Comparison of ENCODE assay signal across 14 cellular contexts in genomic region chr12:111777345-111778045, GRCh38. TPM values are rescaled to one million over a fixed set of nuclear protein-coding genes. Genes with fewer than 3 reads are reported as not detected.
DNase-seq lines count a peak whose midpoint lies in the region; ATAC-seq, FAIRE-seq and TF ChIP-seq lines count a peak whose summit lies in the region.
"Had no signal": no experiment of that assay in that cellular context is flagged by ENCODE, and none has a peak within 500 bp of the region (broad histone marks: within the 10 kb centered on the region; RNA-seq: fewer than 3 reads in every experiment).

No MANE protein-coding gene starts in this region.

- H4K20me1 ChIP-seq in GM12878 (ENCODE audit: control insufficient read depth, insufficient read depth) (no peaks in the 10 kb centered on the region), HepG2 (ENCODE audit: insufficient read depth, low read length) (peaks cover 7% of the 10 kb centered on the region; the same call in 1 of the 2 replicates)

- peaks cover 0 to 5% of the 10 kb centered on the region in 2 donors for H3K36me3 Mint-ChIP-seq in stimulated activated naive B cell treated with anti-CD40 and anti-IgM and Interleukin-4, amounts not matched to agents 10 μg/mL and 1 μg/mL and 100 μg/mL, for 72 hours
- no peaks in the 10 kb centered on the region for H3K36me3 Mint-ChIP-seq in activated naive CD4-positive, alpha-beta T cell treated with anti-CD3 and anti-CD28 coated beads for 36 hours (ENCODE audit: low read depth)

- H3K9ac ChIP-seq in GM12878 (ENCODE audit: control insufficient read depth, insufficient read depth, low read length) (no peak overlapping the region), HepG2 (ENCODE audit: insufficient read depth, low read depth, low read length) (no peak overlapping the region)

- H3K4me3 Mint-ChIP-seq in stimulated activated naive B cell treated with anti-CD40 and anti-IgM and Interleukin-4, amounts not matched to agents 10 μg/mL and 1 μg/mL and 100 μg/mL, for 72 hours = no peak overlapping the region
- H3K4me3 Mint-ChIP-seq in activated naive CD4-positive, alpha-beta T cell treated with anti-CD3 and anti-CD28 coated beads for 36 hours = no peak overlapping the region
- H3K4me3 Mint-ChIP-seq: mesothelial cell of epicardium had no signal

- H3K4me1 Mint-ChIP-seq in stimulated activated naive B cell treated with anti-CD40 and anti-IgM and Interleukin-4, amounts not matched to agents 10 μg/mL and 1 μg/mL and 100 μg/mL, for 72 hours = peaks cover 36 to 37% of the 10 kb centered on the region in 2 donors
- peaks cover 6% of the 10 kb centered on the region for H3K4me1 Mint-ChIP-seq in activated naive CD4-positive, alpha-beta T cell treated with anti-CD3 and anti-CD28 coated beads for 36 hours (ENCODE audit: low read depth)

- ATAC-seq in GM12878 = no peak
- peak; percentile 65 for ATAC-seq in HepG2
- ATAC-seq in stimulated activated naive B cell treated with anti-CD40 and anti-IgM and Interleukin-4, amounts not matched to agents 10 μg/mL and 1 μg/mL and 100 μg/mL, for 72 hours (replicated peaks) = no peak
- ATAC-seq in HG03565 (IDR thresholded peaks at IDR 0.05; ENCODE audit: unreplicated experiment) = no peak
- ATAC-seq: HCT116 had no signal

- DNase-seq in GM12878 (ENCODE audit: low read depth, low spot score) (no peak), HepG2 (ENCODE audit: low spot score) (peak; percentile 87), KG1 (lab: John Stamatoyannopoulos, UW) (no peak), EL (no peak)
- no peak for DNase-seq in stimulated activated naive B cell treated with anti-CD40 and anti-IgM and Interleukin-4, amounts not matched to agents 10 μg/mL and 1 μg/mL and 100 μg/mL, for 72 hours
- DNase-seq in activated naive CD4-positive, alpha-beta T cell treated with anti-CD3 and anti-CD28 coated beads for 36 hours = no peak
- DNase-seq: activated CD8-positive, alpha-beta memory T cell treated with anti-CD3 and anti-CD28 coated beads for 24 hours; DMS 273 treated with DMSO at 0.1 percent for 48 hours; NCI-H1930 had no signal

- WGBS in GM12878 (ENCODE audit: insufficient coverage, insufficient replicate concordance, low lambda C conversion rate, missing lambda C conversion rate) = 73% methylated on average over 16 of the region's 16 CpGs
- WGBS in HepG2 (ENCODE audit: low lambda C conversion rate) = 12% methylated on average over 15 of the region's 16 CpGs

- no peaks in the 10 kb centered on the region for H3K9me3 ChIP-seq in GM12878 (replicated peaks; ENCODE audit: control insufficient read depth, insufficient read depth, low read length)
- H3K9me3 ChIP-seq in HepG2 (ENCODE audit: low read length) = no peaks in the 10 kb centered on the region

- peak overlapping the region; percentile 69 for H3K27ac Mint-ChIP-seq in stimulated activated naive B cell treated with anti-CD40 and anti-IgM and Interleukin-4, amounts not matched to agents 10 μg/mL and 1 μg/mL and 100 μg/mL, for 72 hours
- H3K27ac Mint-ChIP-seq in activated naive CD4-positive, alpha-beta T cell treated with anti-CD3 and anti-CD28 coated beads for 36 hours = no peak overlapping the region
- H3K27ac Mint-ChIP-seq: mesothelial cell of epicardium had no signal

- H3K36me3 ChIP-seq in GM12878 (ENCODE audit: control insufficient read depth in 2 of 2, insufficient read depth in 2 of 2, low read length in 1 of 2) (no peaks in the 10 kb centered on the region), HepG2 (replicated peaks in 1 of 2; ENCODE audit: control insufficient read depth in 1 of 2, insufficient read depth in 2 of 2, low read length in 2 of 2) (peaks cover 4 to 21% of the 10 kb centered on the region in 2 experiments; a peak in 4 of 5 replicates)

- TF ChIP-seq RAD21 in GM12878 (IDR thresholded peaks at IDR 0.05; ENCODE audit: insufficient read depth, low read depth, low read length) (no peak), HepG2 (CRISPR knock-in tag; IDR thresholded peaks at IDR 0.05) (no peak; the same call in 1 of the 2 replicates)

- no peak for TF ChIP-seq CTCF in GM12878 (IDR thresholded peaks at IDR 0.05 in 2 of 3, conservative IDR thresholded peaks at IDR 0.05 in 1 of 3; ENCODE audit: control insufficient read depth in 2 of 3, extremely low read depth in 1 of 3, insufficient read depth in 1 of 3, low read depth in 3 of 3, low read length in 3 of 3)
- TF ChIP-seq CTCF in HepG2 (CRISPR knock-in tag; IDR thresholded peaks at IDR 0.05) = no peak

- FAIRE-seq in GM12878 (lab: Jason Lieb, UNC) (no peak), HepG2 (lab: Jason Lieb, UNC) (peak; percentile 95)
- FAIRE-seq: astrocyte had no signal

- no peaks in the 10 kb centered on the region for H3K27me3 ChIP-seq in GM12878 (replicated peaks in 1 of 2; ENCODE audit: control insufficient read depth in 2 of 2, insufficient read depth in 2 of 2, low read length in 1 of 2)
- H3K27me3 ChIP-seq in HepG2 (ENCODE audit: control insufficient read depth in 1 of 2, insufficient read depth in 2 of 2, low read length in 2 of 2) = no peaks in the 10 kb centered on the region

- H3K4me3 ChIP-seq in GM12878 (no peak overlapping the region), HepG2 (replicated peaks in 1 of 3; ENCODE audit: insufficient read depth in 1 of 3, low read depth in 2 of 3, low read length in 3 of 3) (peak overlapping the region; percentile 2 to 49 (median 9); a peak in 2 of 6 replicates)

- H3K4me1 ChIP-seq in GM12878 (ENCODE audit: control insufficient read depth, insufficient read depth, low read length) (peaks cover 34% of the 10 kb centered on the region), HepG2 (ENCODE audit: insufficient read depth, low read length) (peaks cover 78% of the 10 kb centered on the region)

- no peak overlapping the region for H3K27ac ChIP-seq in GM12878 (ENCODE audit: control insufficient read depth, insufficient read depth)
- peak overlapping the region; percentile 43 for H3K27ac ChIP-seq in HepG2 (ENCODE audit: extremely low read length, insufficient read depth, low read length)

- no peaks in the 10 kb centered on the region for H3K9me3 Mint-ChIP-seq in stimulated activated naive B cell treated with anti-CD40 and anti-IgM and Interleukin-4, amounts not matched to agents 10 μg/mL and 1 μg/mL and 100 μg/mL, for 72 hours
- peaks cover 4% of the 10 kb centered on the region for H3K9me3 Mint-ChIP-seq in activated naive CD4-positive, alpha-beta T cell treated with anti-CD3 and anti-CD28 coated beads for 36 hours
- H3K9me3 Mint-ChIP-seq: mesothelial cell of epicardium had no signal

- CTCF ChIA-PET in GM12878 (lab: Yijun Ruan, JAX) (interaction anchor here (0.6 to 3.1 kb wide), 4 partner anchors 9 to 238 kb away, joined by 3 to 16 read pairs (median 10); no protein-coding TSS in a partner anchor), HepG2 (lab: Yijun Ruan, JAX; ENCODE audit: low intra/inter-chr PET ratio, low total read pairs) (no interaction called here)
- CTCF ChIA-PET in activated naive CD4-positive, alpha-beta T cell treated with anti-CD3 and anti-CD28 coated beads for 36 hours (lab: Charles Lee) = interaction anchor here (0.6 kb wide), 1 partner anchor 33 kb away, joined by 3 read pairs; no protein-coding TSS in a partner anchor

- BruUV-seq in GM12878 (replicated peaks; lab: Mats Ljungman, UMichigan) (no TSS peak), HepG2 (replicated peaks; lab: Mats Ljungman, UMichigan) (no TSS peak)

- H2AFZ ChIP-seq in GM12878 (ENCODE audit: control insufficient read depth, low read depth, low read length) = no peak overlapping the region
- H2AFZ ChIP-seq in HepG2 (ENCODE audit: low read length) = no peak overlapping the region

- TF ChIP-seq POLR2A in GM18951 (IDR thresholded peaks at IDR 0.05; ENCODE audit: extremely low read depth, insufficient read depth, insufficient read length) (peak; percentile 39), GM12878 (IDR thresholded peaks at IDR 0.05; ENCODE audit: low read depth, low read length) (no peak), HepG2 (IDR thresholded peaks at IDR 0.05; ENCODE audit: insufficient read depth in 1 of 2, low read depth in 2 of 2, low read length in 2 of 2) (no peak)

- H3K27me3 Mint-ChIP-seq in stimulated activated naive B cell treated with anti-CD40 and anti-IgM and Interleukin-4, amounts not matched to agents 10 μg/mL and 1 μg/mL and 100 μg/mL, for 72 hours = no peaks in the 10 kb centered on the region
- peaks cover 4% of the 10 kb centered on the region for H3K27me3 Mint-ChIP-seq in activated naive CD4-positive, alpha-beta T cell treated with anti-CD3 and anti-CD28 coated beads for 36 hours (ENCODE audit: low read depth)

- TF ChIP-seq EP300 in GM12878 (IDR thresholded peaks at IDR 0.05; ENCODE audit: borderline replicate concordance in 1 of 2, control insufficient read depth in 1 of 2, low read depth in 2 of 2, low read length in 2 of 2) (no peak), HepG2 (IDR thresholded peaks at IDR 0.05; ENCODE audit: low read depth in 2 of 2, low read length in 2 of 2) (peak in 1 of 2 experiments; percentile 51; a peak in 1 of 4 replicates), HepG2 (CRISPR knock-in tag; IDR thresholded peaks at IDR 0.05; ENCODE audit: borderline replicate concordance) (no peak)

- SMC1A ChIA-PET in GM12878 (lab: Charles Lee; ENCODE audit: uncharacterized antibody, unreplicated experiment) = interaction anchor here (0.7 to 4.2 kb wide), 5 partner anchors 8 to 94 kb away, joined by 3 to 40 read pairs (median 5); no protein-coding TSS in a partner anchor

- RAD21 ChIA-PET in GM12878 (lab: Charles Lee; ENCODE audit: unreplicated experiment) = interaction anchor here (1.4 to 3.1 kb wide), 2 partner anchors 13 to 24 kb away, joined by 4 to 16 read pairs; no protein-coding TSS in a partner anchor

- intact Hi-C loops in GM12878 (cut with micrococcal nuclease; ENCODE audit: unreplicated experiment) (no loop called here), HepG2 (cut with micrococcal nuclease; ENCODE audit: unreplicated experiment) (loop anchor here (5.0 kb wide), 1 partner anchor 35 kb away; no protein-coding TSS in a partner anchor)
- intact Hi-C loops in activated naive CD4-positive, alpha-beta T cell treated with anti-CD3 and anti-CD28 coated beads for 36 hours (cut with micrococcal nuclease) = no loop called here

- in situ Hi-C loops in GM18951 (cut with MboI; ENCODE audit: low sequenced_read_pairs, unreplicated experiment) = no loop called here
- in situ Hi-C loops in GM12878 (cut with MboI) = no loop called here
- in situ Hi-C loops in HepG2 (cut with HindIII; ENCODE audit: extremely low pct_ligation_motif_present, low pct_unique_long_range_greater_than_20kb) = no loop called here

- H3K4me2 ChIP-seq in GM12878 (ENCODE audit: control insufficient read depth, insufficient read depth) = no peak overlapping the region
- H3K4me2 ChIP-seq in HepG2 (ENCODE audit: low read depth, low read length) = peak overlapping the region; percentile 69

- POLR2A ChIA-PET in GM12878 (lab: Charles Lee) = interaction anchor here (0.7 to 4.3 kb wide), 2 partner anchors 15 to 24 kb away, joined by 3 to 46 read pairs; no protein-coding TSS in a partner anchor
- POLR2A ChIA-PET in HepG2 (lab: Yijun Ruan, JAX) = interaction anchor here (0.9 to 4.5 kb wide), 2 partner anchors 10 to 11 kb away, joined by 3 to 94 read pairs; partner anchors contain the start of gene ALDH2

- H3K79me2 ChIP-seq in GM12878 (ENCODE audit: control insufficient read depth, insufficient read depth, low read length) (no peaks in the 10 kb centered on the region; the same call in 1 of the 2 replicates), HepG2 (ENCODE audit: insufficient read depth, low read length) (peaks cover 15% of the 10 kb centered on the region)

RNA-seq across cellular contexts. Expression of gene ALDH2, which starts 10.8 kb away (rescaled TPM):
- total RNA-seq in GM12878 (2013; cell fraction: nucleolus; rRNA removed) = 1.4 and 2.4 TPM in 2 replicates
- total RNA-seq in GM12878 (2014; rRNA removed) (11.9 and 12.2 TPM in 2 replicates), GM12878 (2014; rRNA removed; fragmentation: Illumina TruSeq; extraction: Trizol) (4.5 and 4.8 TPM in 2 replicates), GM12878 (2021) (15.2 and 16.6 TPM in 2 replicates), HepG2 (2016; rRNA removed; fragmentation: Illumina TruSeq; extraction: Trizol) (72.8 and 103 TPM in 2 replicates)
- 4.5 TPM for polyA plus RNA-seq in GM12878 (2011; ENCODE audit: low read depth)
- polyA plus RNA-seq in GM12878 (2011; rRNA removed) (1.4 TPM in 2 replicates), GM12878 (2014; fragmentation: Illumina TruSeq; extraction: Trizol) (5.9 and 7.7 TPM in 2 replicates), GM12878 (2014; fragmentation: Nextera tagmentation; extraction: Ambion mirVana) (1 to 10 TPM; 1.8 to 4.9 TPM), GM12878 (2014; rRNA removed) (16.2 and 16.4 TPM in 2 replicates), GM12878 (2016; fragmentation: Nextera tagmentation; extraction: Ambion mirVana) (10 to 100 TPM in 1 of 2 experiments, 1 to 10 TPM in 1; 9.7 to 12.4 TPM), HepG2 (2011; rRNA removed) (67.8 and 78.8 TPM in 2 replicates)
- polyA plus RNA-seq in GM12878 (2011; cell fraction: cytosol; rRNA removed) = 1.1 and 1.7 TPM in 2 replicates
- 3.8 and 5.1 TPM in 2 replicates for polyA plus RNA-seq in GM12878 (2011; cell fraction: nucleus; rRNA removed)
- polyA plus RNA-seq in GM12878 (2012) = 10.4 and 17.1 TPM in 2 replicates
- 0.22 and 1.1 TPM in 2 replicates for polyA minus RNA-seq in GM12878 (2011; rRNA and poly(A)+ RNA removed)
- not detected in 2 replicates for polyA minus RNA-seq in GM12878 (2011; cell fraction: cytosol; rRNA and poly(A)+ RNA removed)
- 0.48 and 1.1 TPM in 2 replicates for polyA minus RNA-seq in GM12878 (2011; cell fraction: nucleus; rRNA and poly(A)+ RNA removed)
- total RNA-seq in HepG2 (2016; cell fraction: cytosol; rRNA removed; fragmentation: Illumina TruSeq; extraction: Trizol; ENCODE audit: low read depth) = 8.4 and 10.0 TPM in 2 replicates
- total RNA-seq in HepG2 (2016; cell fraction: insoluble cytoplasmic fraction; rRNA removed; fragmentation: Illumina TruSeq; extraction: Trizol) = 66.6 and 111 TPM in 2 replicates
- total RNA-seq in HepG2 (2016; cell fraction: membrane; rRNA removed; fragmentation: Illumina TruSeq; extraction: Trizol) = 21.1 and 23.4 TPM in 2 replicates
- 30.1 and 34.3 TPM in 2 replicates for total RNA-seq in HepG2 (2016; cell fraction: nucleus; rRNA removed; fragmentation: Illumina TruSeq; extraction: Trizol)
- 60.0 and 72.7 TPM in 2 replicates for polyA plus RNA-seq in HepG2 (2011; cell fraction: cytosol; rRNA removed)
- 56.8 and 58.9 TPM in 2 replicates for polyA plus RNA-seq in HepG2 (2011; cell fraction: nucleus; rRNA removed)
- polyA plus RNA-seq in HepG2 (2012) = 46.9 and 67.0 TPM in 2 replicates
- 21.3 and 21.9 TPM in 2 replicates for polyA plus RNA-seq in HepG2 (2016; cell fraction: cytosol; fragmentation: Illumina TruSeq; extraction: Trizol; ENCODE audit: low read depth)
- polyA plus RNA-seq in HepG2 (2016; cell fraction: insoluble cytoplasmic fraction; fragmentation: Illumina TruSeq; extraction: Trizol; ENCODE audit: low read depth) = 133 and 139 TPM in 2 replicates
- 31.6 and 34.9 TPM in 2 replicates for polyA plus RNA-seq in HepG2 (2016; cell fraction: membrane; fragmentation: Illumina TruSeq; extraction: Trizol; ENCODE audit: low read depth)
- 105 and 114 TPM in 2 replicates for polyA plus RNA-seq in HepG2 (2016; cell fraction: nucleus; fragmentation: Illumina TruSeq; extraction: Trizol; ENCODE audit: insufficient read depth, low read depth)
- 3.8 and 84.5 TPM in 2 replicates for polyA minus RNA-seq in HepG2 (2011; rRNA and poly(A)+ RNA removed; ENCODE audit: low replicate concordance)
- 39.2 and 47.6 TPM in 2 replicates for polyA minus RNA-seq in HepG2 (2011; cell fraction: cytosol; rRNA and poly(A)+ RNA removed)
- polyA minus RNA-seq in HepG2 (2011; cell fraction: nucleus; rRNA and poly(A)+ RNA removed) = 13.9 and 14.5 TPM in 2 replicates
- 1 to 10 TPM; 4.0 to 4.6 TPM for total RNA-seq in activated naive CD4-positive, alpha-beta T cell treated with anti-CD3 and anti-CD28 coated beads for 36 hours
